Comparison of ENCODE assay signal across 25 cellular contexts in genomic region chr4:178414042-178414441, GRCh38.
"Had no signal": no experiment of that assay in that cellular context is flagged by ENCODE, and none has a peak within 500 bp of the region (broad histone marks: within the 10 kb centered on the region; RNA-seq: fewer than 3 reads in every experiment).

No MANE protein-coding gene starts in this region.

- H3K4me1 ChIP-seq: esophagus muscularis mucosa, foreskin keratinocyte, heart left ventricle, left ventricle myocardium inferior, parathyroid adenoma, psoas muscle, testis, vagina had no signal

- H3K27me3 ChIP-seq: esophagus muscularis mucosa, foreskin keratinocyte, heart left ventricle, testis, vagina had no signal

- H3K4me3 ChIP-seq: esophagus muscularis mucosa, heart left ventricle, left ventricle myocardium inferior, psoas muscle, vagina had no signal

- H3K27ac ChIP-seq: esophagus muscularis mucosa, foreskin keratinocyte, heart left ventricle, left ventricle myocardium inferior, parathyroid adenoma, psoas muscle, testis, vagina, VCaP had no signal

- H3K9me3 ChIP-seq: esophagus muscularis mucosa, left ventricle myocardium inferior, psoas muscle, testis, vagina had no signal

- H3K36me3 ChIP-seq: esophagus muscularis mucosa, heart left ventricle, left ventricle myocardium inferior, vagina had no signal

- FAIRE-seq: colon, TTC549 had no signal

- DNase-seq: activated CD4-positive, alpha-beta T cell treated with anti-CD3 and anti-CD28 coated beads for 4 hours; activated CD4-positive, alpha-beta T cell treated with anti-CD3 and anti-CD28 coated beads, Interleukin-2, amount 50 U/mL, for 4 hours; activated effector memory CD4-positive, alpha-beta T cell treated with Interleukin-2 at 50 U/mL for 16 hours; activated naive CD4-positive, alpha-beta T cell treated with Interleukin-2 at 50 U/mL for 16 hours; anterior cingulate cortex; dermis blood vessel endothelial cell; effector CD4-positive, alpha-beta T cell; foreskin keratinocyte; heart left ventricle; hypothalamus; left ventricle myocardium inferior; naive thymus-derived CD8-positive, alpha-beta T cell; nucleus accumbens; psoas muscle; stimulated activated CD4-positive, alpha-beta T cell treated with anti-CD3 and anti-CD28 coated beads, Interleukin-4, amount 100 ng/mL, for 1 hour; stimulated activated naive CD8-positive, alpha-beta T cell treated with anti-CD3 and anti-CD28 coated beads, Interleukin-15, Interleukin-2, amounts not matched to agents 100 U/mL and 50 U/mL, for 24 hours; T-helper 9 cell; testis; trophoblast cell had no signal

- ATAC-seq: foreskin keratinocyte; heart left ventricle; naive thymus-derived CD8-positive, alpha-beta T cell; psoas muscle had no signal

- H2AFZ ChIP-seq: parathyroid adenoma had no signal

- H3K9ac ChIP-seq: parathyroid adenoma had no signal

- H3K79me2 ChIP-seq: parathyroid adenoma had no signal
